12 cellular contexts compared by ENCODE assay signal in the genomic region with DNA sequence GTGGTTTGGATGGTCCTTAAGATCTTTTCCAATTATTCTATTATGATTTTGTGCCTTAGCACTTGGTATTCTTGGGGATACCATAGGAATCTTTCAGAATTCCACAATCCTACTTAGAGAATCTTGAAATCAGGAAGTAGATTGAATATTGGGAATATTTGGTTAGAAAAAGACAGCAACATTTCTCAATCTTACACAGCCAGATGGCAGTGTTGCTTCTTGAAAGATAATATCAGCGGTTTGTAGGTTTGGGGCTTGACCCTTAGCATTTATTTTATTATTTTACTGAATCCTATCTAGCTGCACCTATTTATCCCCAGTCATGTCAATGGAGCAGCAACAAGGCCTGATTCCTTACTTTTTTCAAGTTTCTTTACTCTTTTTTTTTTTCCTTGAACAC. TPM values are rescaled to one million over a fixed set of nuclear protein-coding genes. Genes with fewer than 3 reads are reported as not detected.
DNase-seq lines count a peak whose midpoint lies in the region; ATAC-seq, FAIRE-seq and TF ChIP-seq lines count a peak whose summit lies in the region.
"Had no signal": no experiment of that assay in that cellular context is flagged by ENCODE, and none has a peak within 500 bp of the region (broad histone marks: within the 10 kb centered on the region; RNA-seq: fewer than 3 reads in every experiment).

No MANE protein-coding gene starts in this region.

- no peaks in the 10 kb centered on the region for H3K9me3 ChIP-seq in AG04450 (ENCODE audit: control insufficient read depth, insufficient read depth, low read length)
- H3K9me3 ChIP-seq in adrenal gland (replicated peaks in 1 of 3), result no peaks in the 10 kb centered on the region
- H3K9me3 ChIP-seq in keratinocyte (ENCODE audit: control insufficient read depth, low read depth, low read length), result no peaks in the 10 kb centered on the region
- no peaks in the 10 kb centered on the region for H3K9me3 ChIP-seq in gastroesophageal sphincter
- H3K9me3 ChIP-seq: upper lobe of left lung had no signal

- dilution Hi-C loops in keratinocyte (cut with MboI; ENCODE audit: extremely low pct_ligation_motif_present, low sequenced_read_pairs), result no loop called here

- no peaks in the 10 kb centered on the region for H3K4me1 ChIP-seq in adrenal gland (replicated peaks in 1 of 2)
- no peaks in the 10 kb centered on the region for H3K4me1 ChIP-seq in keratinocyte (ENCODE audit: control insufficient read depth, extremely low read depth, insufficient read depth, low read length)
- no peaks in the 10 kb centered on the region for H3K4me1 ChIP-seq in gastroesophageal sphincter
- H3K4me1 ChIP-seq: upper lobe of left lung had no signal

- no peak overlapping the region for H3K4me2 ChIP-seq in keratinocyte (ENCODE audit: control insufficient read depth, extremely low read depth, insufficient read depth, low read depth, low read length)

- no peak overlapping the region for H3K4me3 Mint-ChIP-seq in endothelial cell (ENCODE audit: unreplicated experiment)
- H3K4me3 Mint-ChIP-seq: activated CD4-positive, alpha-beta memory T cell treated with anti-CD3 and anti-CD28 coated beads, Interleukin-2, amount 10 ng/mL, durations not matched to agents 7 days and 5 days had no signal

- H3K9me3 Mint-ChIP-seq in endothelial cell (ENCODE audit: unreplicated experiment), result no peaks in the 10 kb centered on the region
- H3K9me3 Mint-ChIP-seq: activated CD4-positive, alpha-beta memory T cell treated with anti-CD3 and anti-CD28 coated beads, Interleukin-2, amount 10 ng/mL, durations not matched to agents 7 days and 5 days had no signal

- TF ChIP-seq EP300 in gastroesophageal sphincter (IDR thresholded peaks at IDR 0.05), result no peak

- H3K36me3 ChIP-seq in adrenal gland (replicated peaks in 1 of 2) (no peaks in the 10 kb centered on the region), keratinocyte (ENCODE audit: control insufficient read depth in 2 of 2, extremely low read depth in 1 of 2, insufficient read depth in 2 of 2, low read length in 2 of 2) (no peaks in the 10 kb centered on the region), gastroesophageal sphincter (no peaks in the 10 kb centered on the region)
- H3K36me3 ChIP-seq: upper lobe of left lung had no signal

- intact Hi-C loops in adrenal gland (cut with DNase I), result no loop called here

- CTCF ChIA-PET in AG04450 (lab: Charles Lee), result interaction anchor here (1.3 kb wide), 1 partner anchor 11 kb away, joined by 4 read pairs; no protein-coding TSS in a partner anchor

- FAIRE-seq in keratinocyte (lab: Jason Lieb, UNC), result no peak

- no peaks in the 10 kb centered on the region for H3K36me3 Mint-ChIP-seq in endothelial cell (ENCODE audit: low read depth, unreplicated experiment)

- H3K9me1 ChIP-seq in keratinocyte (ENCODE audit: control insufficient read depth, extremely low read depth, insufficient read depth, low read length), result no peaks in the 10 kb centered on the region

- TF ChIP-seq POLR2A in adrenal gland (IDR thresholded peaks at IDR 0.05) (no peak), gastroesophageal sphincter (IDR thresholded peaks at IDR 0.05) (no peak)

- no peak overlapping the region for H3K9ac ChIP-seq in keratinocyte (ENCODE audit: control insufficient read depth, extremely low read depth, insufficient read depth, low read length)

- H4K20me1 ChIP-seq in keratinocyte (ENCODE audit: control insufficient read depth, extremely low read depth, insufficient read depth, low read length), result no peaks in the 10 kb centered on the region

- TF ChIP-seq CTCF in AG04450 (IDR thresholded peaks at IDR 0.05; ENCODE audit: low read depth, low read length) (peak; percentile 30; the same call in 1 of the 2 replicates), adrenal gland (IDR thresholded peaks at IDR 0.05) (peak in 5 of 6 experiments; percentile 48 to 59 (median 53)), keratinocyte (optimal IDR thresholded peaks at IDR 0.05 in 1 of 3, IDR thresholded peaks at IDR 0.05 in 1 of 3, conservative IDR thresholded peaks at IDR 0.05 in 1 of 3; ENCODE audit: extremely low read depth in 1 of 3, insufficient read depth in 2 of 3, low read length in 3 of 3) (peak in 2 of 3 experiments; percentile 10 to 13), endothelial cell (IDR thresholded peaks at IDR 0.05; ENCODE audit: unreplicated experiment) (no peak), gastroesophageal sphincter (IDR thresholded peaks at IDR 0.05) (peak in 1 of 4 experiments; percentile 17)

- H3K27me3 ChIP-seq in AG04450 (ENCODE audit: control insufficient read depth, insufficient read depth, low read length) (no peaks in the 10 kb centered on the region), adrenal gland (no peaks in the 10 kb centered on the region), keratinocyte (ENCODE audit: control insufficient read depth, extremely low read depth, insufficient read depth, low read length) (no peaks in the 10 kb centered on the region), gastroesophageal sphincter (no peaks in the 10 kb centered on the region)
- H3K27me3 ChIP-seq: upper lobe of left lung had no signal

- no peak overlapping the region for H3K4me3 ChIP-seq in AG04450 (ENCODE audit: low read depth, low read length)
- no peak overlapping the region for H3K4me3 ChIP-seq in adrenal gland
- H3K4me3 ChIP-seq in keratinocyte (ENCODE audit: control insufficient read depth in 2 of 3, extremely low read depth in 1 of 3, insufficient read depth in 2 of 3, low read depth in 1 of 3, low read length in 3 of 3), result no peak overlapping the region
- no peak overlapping the region for H3K4me3 ChIP-seq in gastroesophageal sphincter
- H3K4me3 ChIP-seq: upper lobe of left lung had no signal

- no peaks in the 10 kb centered on the region for H3K79me2 ChIP-seq in keratinocyte (ENCODE audit: control insufficient read depth, insufficient read depth, low read length)

- H3K27me3 Mint-ChIP-seq in endothelial cell (ENCODE audit: unreplicated experiment), result no peaks in the 10 kb centered on the region
- H3K27me3 Mint-ChIP-seq: activated CD4-positive, alpha-beta memory T cell treated with anti-CD3 and anti-CD28 coated beads, Interleukin-2, amount 10 ng/mL, durations not matched to agents 7 days and 5 days had no signal

- DNase-seq in AG04450 (ENCODE audit: low read depth, low spot score), result no peak
- peak; percentile 13 for DNase-seq in H4 (ENCODE audit: low spot score)
- DNase-seq in adrenal gland, result peak in 1 of 7 donors; percentile 3
- DNase-seq in keratinocyte (ENCODE audit: low read depth, low spot score), result no peak
- no peak for DNase-seq in endothelial cell (ENCODE audit: low spot score)
- no peak for DNase-seq in NCI-H526 treated with DMSO at 0.1 percent for 48 hours (lab: John Stamatoyannopoulos, UW)
- DNase-seq in KG1 (lab: John Stamatoyannopoulos, UW), result no peak
- DNase-seq: activated CD4-positive, alpha-beta memory T cell treated with anti-CD3 and anti-CD28 coated beads, Interleukin-2, amount 10 ng/mL, durations not matched to agents 7 days and 5 days; caudate nucleus; stimulated activated CD4-positive, alpha-beta T cell treated with anti-CD3 and anti-CD28 coated beads, Interleukin-15, amount 100 ng/mL, for 24 hours; upper lobe of left lung had no signal

- no peaks in the 10 kb centered on the region for H3K4me1 Mint-ChIP-seq in endothelial cell (ENCODE audit: unreplicated experiment)

- no peak overlapping the region for H3K27ac ChIP-seq in AG04450 (ENCODE audit: low read depth, low read length)
- H3K27ac ChIP-seq in adrenal gland, result no peak overlapping the region
- no peak overlapping the region for H3K27ac ChIP-seq in keratinocyte (ENCODE audit: control insufficient read depth, insufficient read depth, low read length)
- H3K27ac ChIP-seq in gastroesophageal sphincter, result no peak overlapping the region
- H3K27ac ChIP-seq: upper lobe of left lung had no signal

- ATAC-seq in gastroesophageal sphincter, result no peak

- no peak overlapping the region for H2AFZ ChIP-seq in keratinocyte (ENCODE audit: control insufficient read depth, low read length)

- WGBS in adrenal gland, 4 donors, result 0 to 14% (median 6%) methylated on average over 1 of the region's 1 CpG
- WGBS in gastroesophageal sphincter (ENCODE audit: low coverage in 1 of 2), 2 donors, result 11 to 22% methylated on average over 1 of the region's 1 CpG

- POLR2A ChIA-PET in AG04450 (lab: Yijun Ruan, JAX), result no interaction called here

- H3K27ac Mint-ChIP-seq in endothelial cell (ENCODE audit: unreplicated experiment), result no peak overlapping the region
- H3K27ac Mint-ChIP-seq: activated CD4-positive, alpha-beta memory T cell treated with anti-CD3 and anti-CD28 coated beads, Interleukin-2, amount 10 ng/mL, durations not matched to agents 7 days and 5 days had no signal

RNA-seq across cellular contexts. Expression of a gene that starts 28.6 kb away (rescaled TPM):
- polyA plus RNA-seq in AG04450 (2011; rRNA removed) (not detected in 2 replicates), adrenal gland (not detected), keratinocyte (not detected in 3 replicates)
- not detected in 2 replicates for polyA minus RNA-seq in AG04450 (2011; rRNA and poly(A)+ RNA removed)
- total RNA-seq in H4 (2014; rRNA removed; shearing (Covaris generic)), result not detected in 2 replicates
- total RNA-seq in adrenal gland (not detected), endothelial cell (ENCODE audit: unreplicated experiment) (not detected), gastroesophageal sphincter (not detected)
- polyA plus RNA-seq in keratinocyte (2011; ENCODE audit: low read depth), result not detected
- polyA plus RNA-seq in keratinocyte (2011; cell fraction: cytosol; rRNA removed), result not detected in 2 replicates
- polyA plus RNA-seq in keratinocyte (2011; cell fraction: nucleus; rRNA removed), result not detected in 2 replicates
- not detected in 2 replicates for polyA plus RNA-seq in keratinocyte (2012; ENCODE audit: low replicate concordance)
- 0.16 TPM in 1 of 3 replicates, not detected in the others for polyA minus RNA-seq in keratinocyte
- polyA minus RNA-seq in keratinocyte (2011; cell fraction: cytosol; rRNA and poly(A)+ RNA removed), result not detected
- not detected in 2 replicates for polyA minus RNA-seq in keratinocyte (2011; cell fraction: nucleus; rRNA and poly(A)+ RNA removed)
- total RNA-seq: activated CD4-positive, alpha-beta memory T cell treated with anti-CD3 and anti-CD28 coated beads, Interleukin-2, amount 10 ng/mL, durations not matched to agents 7 days and 5 days; upper lobe of left lung had no signal

RNA-seq across cellular contexts. Expression of a gene that starts 33.7 kb away (rescaled TPM):
- polyA plus RNA-seq in AG04450 (2011; rRNA removed), result 0.09 and 0.12 TPM in 2 replicates
- not detected in 2 replicates for polyA minus RNA-seq in AG04450 (2011; rRNA and poly(A)+ RNA removed)
- not detected in 2 replicates for total RNA-seq in H4 (2014; rRNA removed; shearing (Covaris generic))
- 10 to 100 TPM in 7 of 8 donors, 1 to 10 TPM in 1; 5.4 to 77.4 (median 44.7) TPM for total RNA-seq in adrenal gland
- 10 to 100 TPM; 13.1 to 36.5 (median 29.1) TPM for polyA plus RNA-seq in adrenal gland
- polyA plus RNA-seq in keratinocyte, result not detected in 3 replicates
- polyA plus RNA-seq in keratinocyte (2011; ENCODE audit: low read depth), result not detected
- not detected in 2 replicates for polyA plus RNA-seq in keratinocyte (2011; cell fraction: cytosol; rRNA removed)
- polyA plus RNA-seq in keratinocyte (2011; cell fraction: nucleus; rRNA removed), result not detected in 2 replicates
- not detected in 2 replicates for polyA plus RNA-seq in keratinocyte (2012; ENCODE audit: low replicate concordance)
- polyA minus RNA-seq in keratinocyte, result not detected in 3 replicates
- polyA minus RNA-seq in keratinocyte (2011; cell fraction: cytosol; rRNA and poly(A)+ RNA removed), result not detected
- not detected in 2 replicates for polyA minus RNA-seq in keratinocyte (2011; cell fraction: nucleus; rRNA and poly(A)+ RNA removed)
- total RNA-seq in endothelial cell (ENCODE audit: unreplicated experiment), result not detected
- total RNA-seq in gastroesophageal sphincter, result not detected
- total RNA-seq: activated CD4-positive, alpha-beta memory T cell treated with anti-CD3 and anti-CD28 coated beads, Interleukin-2, amount 10 ng/mL, durations not matched to agents 7 days and 5 days; upper lobe of left lung had no signal

RNA-seq across cellular contexts. Expression of a gene that starts 33.7 kb away (rescaled TPM):
- polyA plus RNA-seq in AG04450 (2011; rRNA removed), result not detected in 2 replicates
- polyA minus RNA-seq in AG04450 (2011; rRNA and poly(A)+ RNA removed), result not detected in 2 replicates
- not detected in 2 replicates for total RNA-seq in H4 (2014; rRNA removed; shearing (Covaris generic))
- not detected for total RNA-seq in adrenal gland
- polyA plus RNA-seq in adrenal gland, result not detected
- polyA plus RNA-seq in keratinocyte, result not detected in 3 replicates
- not detected for polyA plus RNA-seq in keratinocyte (2011; ENCODE audit: low read depth)
- polyA plus RNA-seq in keratinocyte (2011; cell fraction: cytosol; rRNA removed), result not detected in 2 replicates
- not detected in 2 replicates for polyA plus RNA-seq in keratinocyte (2011; cell fraction: nucleus; rRNA removed)
- not detected in 2 replicates for polyA plus RNA-seq in keratinocyte (2012; ENCODE audit: low replicate concordance)
- polyA minus RNA-seq in keratinocyte, result not detected in 3 replicates
- not detected for polyA minus RNA-seq in keratinocyte (2011; cell fraction: cytosol; rRNA and poly(A)+ RNA removed)
- not detected in 2 replicates for polyA minus RNA-seq in keratinocyte (2011; cell fraction: nucleus; rRNA and poly(A)+ RNA removed)
- total RNA-seq in endothelial cell (ENCODE audit: unreplicated experiment), result not detected
- not detected for total RNA-seq in gastroesophageal sphincter
- total RNA-seq: activated CD4-positive, alpha-beta memory T cell treated with anti-CD3 and anti-CD28 coated beads, Interleukin-2, amount 10 ng/mL, durations not matched to agents 7 days and 5 days; upper lobe of left lung had no signal

RNA-seq across cellular contexts. Expression of a gene that starts 45.0 kb away (rescaled TPM):
- not detected in 2 replicates for polyA plus RNA-seq in AG04450 (2011; rRNA removed)
- not detected in 2 replicates for polyA minus RNA-seq in AG04450 (2011; rRNA and poly(A)+ RNA removed)
- total RNA-seq in H4 (2014; rRNA removed; shearing (Covaris generic)), result not detected in 2 replicates
- under 1 TPM in 1 of 8 donors, not detected in 7; 0.71 TPM for total RNA-seq in adrenal gland
- under 1 TPM in 1 of 3 donors, not detected in 2; 0.03 TPM for polyA plus RNA-seq in adrenal gland
- not detected in 3 replicates for polyA plus RNA-seq in keratinocyte
- not detected for polyA plus RNA-seq in keratinocyte (2011; ENCODE audit: low read depth)
- polyA plus RNA-seq in keratinocyte (2011; cell fraction: cytosol; rRNA removed), result not detected in 2 replicates
- polyA plus RNA-seq in keratinocyte (2011; cell fraction: nucleus; rRNA removed), result not detected in 2 replicates
- not detected in 2 replicates for polyA plus RNA-seq in keratinocyte (2012; ENCODE audit: low replicate concordance)
- not detected in 3 replicates for polyA minus RNA-seq in keratinocyte
- not detected for polyA minus RNA-seq in keratinocyte (2011; cell fraction: cytosol; rRNA and poly(A)+ RNA removed)
- polyA minus RNA-seq in keratinocyte (2011; cell fraction: nucleus; rRNA and poly(A)+ RNA removed), result not detected in 2 replicates
- not detected for total RNA-seq in endothelial cell (ENCODE audit: unreplicated experiment)
- total RNA-seq in gastroesophageal sphincter, result not detected
- total RNA-seq: activated CD4-positive, alpha-beta memory T cell treated with anti-CD3 and anti-CD28 coated beads, Interleukin-2, amount 10 ng/mL, durations not matched to agents 7 days and 5 days; upper lobe of left lung had no signal
